In the genomic region with DNA sequence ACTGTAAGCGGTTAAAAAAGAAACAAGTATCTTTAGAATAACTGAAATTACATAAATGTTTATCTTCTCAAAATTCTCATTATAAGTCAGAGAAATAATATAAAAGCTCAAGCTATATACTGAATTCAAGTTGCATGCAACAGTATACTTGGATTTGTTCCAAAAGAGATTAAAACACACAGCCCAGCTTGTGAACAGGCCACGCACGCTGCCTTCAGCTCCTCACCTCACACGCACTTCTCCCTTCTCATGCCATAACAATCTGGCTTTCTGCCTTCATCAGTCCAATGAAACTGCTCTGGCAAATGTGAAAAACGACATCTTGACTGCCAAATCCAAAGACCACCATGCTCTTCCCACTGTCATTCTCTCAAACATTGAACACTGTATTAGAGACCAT, we compare ENCODE assay signal across 15 cellular contexts. TPM values are rescaled to one million over a fixed set of nuclear protein-coding genes. Genes with fewer than 3 reads are reported as not detected.
A peak's percentile ranks its signal among the peaks of the same experiment; 100 is the strongest.
DNase-seq lines count a peak whose midpoint lies in the region; FAIRE-seq and TF ChIP-seq lines count a peak whose summit lies in the region.
"Had no signal": no experiment of that assay in that cellular context is flagged by ENCODE, and none has a peak within 500 bp of the region (broad histone marks: within the 10 kb centered on the region; RNA-seq: fewer than 3 reads in every experiment).

No MANE protein-coding gene starts in this region.

- no peak for TF ChIP-seq CTCF in VCaP (conservative IDR thresholded peaks at IDR 0.05)
- no peak for TF ChIP-seq CTCF in sigmoid colon (IDR thresholded peaks at IDR 0.05)
- no peak for TF ChIP-seq CTCF in D721Med (IDR thresholded peaks at IDR 0.05; ENCODE audit: insufficient read depth, missing control alignments)

- H3K27ac ChIP-seq in VCaP (peak overlapping the region; percentile 95), sigmoid colon (peak overlapping the region; percentile 53 to 79 (median 68))
- H3K27ac ChIP-seq: pancreas had no signal

- DNase-seq in EH (ENCODE audit: low read depth) (peak; percentile 7), foreskin melanocyte (peak; percentile 54), sigmoid colon (peak; percentile 77), NCI-H1092 treated with DMSO at 0.1 percent for 48 hours (lab: John Stamatoyannopoulos, UW) (no peak), D721Med (ENCODE audit: insufficient read length, low spot score) (no peak), NCI-H146 (lab: John Stamatoyannopoulos, UW) (no peak)
- DNase-seq: activated naive CD4-positive, alpha-beta T cell treated with Interleukin-2 at 50 U/mL for 16 hours; CD4-positive, alpha-beta T cell; effector memory CD8-positive, alpha-beta T cell; EL; kidney; MG63; NCI-H2107; pancreas had no signal

- no peak for TF ChIP-seq POLR2A in sigmoid colon (IDR thresholded peaks at IDR 0.05)

- H3K27me3 ChIP-seq in sigmoid colon, result no peaks in the 10 kb centered on the region
- H3K27me3 ChIP-seq: MG63, pancreas had no signal

- intact Hi-C loops in sigmoid colon (cut with DNase I), result loop anchor here (2.0 to 5.0 kb wide), 2 partner anchors 22 to 34 kb away; a partner anchor contains a TSS

- no peak overlapping the region for H3K4me3 ChIP-seq in sigmoid colon
- H3K4me3 ChIP-seq: MG63, pancreas had no signal

- peaks cover 0 to 25% (median 15%) of the 10 kb centered on the region in 4 donors for H3K4me1 ChIP-seq in sigmoid colon
- H3K4me1 ChIP-seq: pancreas had no signal

- FAIRE-seq in D721Med (lab: Jason Lieb, UNC), result no peak
- FAIRE-seq: kidney, pancreas had no signal

- peaks cover 4 to 27% (median 6%) of the 10 kb centered on the region in 4 donors for H3K36me3 ChIP-seq in sigmoid colon

- H3K9me3 ChIP-seq in sigmoid colon, result no peaks in the 10 kb centered on the region
- H3K9me3 ChIP-seq: MG63, pancreas had no signal

- 78 to 86% methylated on average over 5 of the region's 5 CpGs for WGBS in sigmoid colon, 2 donors

- TF ChIP-seq EP300 in sigmoid colon (IDR thresholded peaks at IDR 0.05), result peak in 3 of 4 donors; percentile 40 to 93 (median 41)

RNA-seq across cellular contexts. Expression of a gene that starts 22.1 kb away (rescaled TPM):
- total RNA-seq in sigmoid colon, result 100 to 1,000 TPM; 119 to 160 (median 138) TPM
- polyA plus RNA-seq in sigmoid colon, result 100 to 1,000 TPM; 136 to 218 (median 148) TPM

RNA-seq across cellular contexts. Expression of a gene that starts 32.1 kb away (rescaled TPM):
- total RNA-seq in sigmoid colon, result 10 to 100 TPM; 59.2 to 68.1 (median 66.8) TPM
- polyA plus RNA-seq in sigmoid colon, result 10 to 100 TPM; 29.4 to 35.9 (median 35.1) TPM

RNA-seq across cellular contexts. Expression of a gene that starts 43.2 kb away (rescaled TPM):
- total RNA-seq in sigmoid colon, result 1 to 10 TPM; 3.9 to 9.1 (median 6.4) TPM
- 1 to 10 TPM in 1 of 3 donors, under 1 TPM in 1, not detected in 1; 0.99 to 1.2 TPM for polyA plus RNA-seq in sigmoid colon
- total RNA-seq: CD4-positive, alpha-beta T cell had no signal

Comparison
In these comparisons a context has a peak if more than half of its experiments do, and no peak if none do; other contexts are left out.
1. DNase-seq: peak in EH (single experiment), foreskin melanocyte (single experiment) and sigmoid colon (single experiment); none in NCI-H1092 treated with DMSO at 0.1 percent for 48 hours (single experiment), D721Med (single experiment) and NCI-H146 (single experiment).